19 cellular contexts compared by ENCODE assay signal in genomic region chr7:26532490-26532889, GRCh38.
"Had no signal": no experiment of that assay in that cellular context is flagged by ENCODE, and none has a peak within 500 bp of the region (broad histone marks: within the 10 kb centered on the region; RNA-seq: fewer than 3 reads in every experiment).

No MANE protein-coding gene starts in this region.

- H3K4me3 Mint-ChIP-seq: stimulated activated memory B cell treated with anti-CD40 and anti-IgM and Interleukin-4, amounts not matched to agents 10 μg/mL and 1 μg/mL and 100 μg/mL, for 72 hours; stimulated activated naive CD8-positive, alpha-beta T cell treated with anti-CD3 and anti-CD28 coated beads, Interleukin-15, Interleukin-2, amounts not matched to agents 100 ng/mL and 50 ng/mL, for 24 hours had no signal

- H3K4me1 ChIP-seq: heart left ventricle, psoas muscle, tibial artery, upper lobe of right lung, vagina had no signal

- H3K36me3 ChIP-seq: heart left ventricle, neutrophil, right lobe of liver, tibial artery, upper lobe of right lung, vagina had no signal

- H3K4me3 ChIP-seq: heart left ventricle, lung, psoas muscle, right lobe of liver, tibial artery, upper lobe of right lung, vagina had no signal

- H3K27ac ChIP-seq: heart left ventricle, neutrophil, psoas muscle, right lobe of liver, tibial artery, upper lobe of right lung, vagina had no signal

- H3K36me3 Mint-ChIP-seq: stimulated activated memory B cell treated with anti-CD40 and anti-IgM and Interleukin-4, amounts not matched to agents 10 μg/mL and 1 μg/mL and 100 μg/mL, for 72 hours had no signal

- H3K27ac Mint-ChIP-seq: stimulated activated memory B cell treated with anti-CD40 and anti-IgM and Interleukin-4, amounts not matched to agents 10 μg/mL and 1 μg/mL and 100 μg/mL, for 72 hours; stimulated activated naive CD8-positive, alpha-beta T cell treated with anti-CD3 and anti-CD28 coated beads, Interleukin-15, Interleukin-2, amounts not matched to agents 100 ng/mL and 50 ng/mL, for 24 hours had no signal

- H3K27me3 ChIP-seq: right lobe of liver, vagina had no signal

- DNase-seq: effector memory CD4-positive, alpha-beta T cell; heart left ventricle; hippocampal formation; left colon; left ventricle myocardium superior; mesenchymal stem cell; midbrain; psoas muscle; retina; right lobe of liver; stimulated activated CD4-positive, alpha-beta T cell treated with anti-CD3 and anti-CD28 coated beads, Interleukin-4, amount 100 ng/mL, for 1 hour; tibial artery; upper lobe of right lung had no signal

- H3K9me3 ChIP-seq: heart left ventricle, neutrophil, psoas muscle, right lobe of liver, tibial artery, upper lobe of right lung, vagina had no signal

- ATAC-seq: esophagus mucosa; heart left ventricle; left colon; left ventricle myocardium superior; psoas muscle; right lobe of liver; stimulated activated memory B cell treated with anti-CD40 and anti-IgM and Interleukin-4, amounts not matched to agents 10 μg/mL and 1 μg/mL and 100 μg/mL, for 72 hours; upper lobe of right lung had no signal

- H3K9me3 Mint-ChIP-seq: stimulated activated memory B cell treated with anti-CD40 and anti-IgM and Interleukin-4, amounts not matched to agents 10 μg/mL and 1 μg/mL and 100 μg/mL, for 72 hours; stimulated activated naive CD8-positive, alpha-beta T cell treated with anti-CD3 and anti-CD28 coated beads, Interleukin-15, Interleukin-2, amounts not matched to agents 100 ng/mL and 50 ng/mL, for 24 hours had no signal
